In genomic region chr11:67267188-67268035, GRCh38 we compare ENCODE assay signal across 1 cellular context.
TF ChIP-seq lines count a peak whose summit lies in the region.

No MANE protein-coding gene starts in this region.

TF ChIP-seq in SK-N-SH treated with all-trans-retinoic acid at 6 μM for 48 hours, 23 proteins besides CTCF, POLR2A, EP300 and RAD21 (continued from another document):
- TF ChIP-seq, protein P1, sequence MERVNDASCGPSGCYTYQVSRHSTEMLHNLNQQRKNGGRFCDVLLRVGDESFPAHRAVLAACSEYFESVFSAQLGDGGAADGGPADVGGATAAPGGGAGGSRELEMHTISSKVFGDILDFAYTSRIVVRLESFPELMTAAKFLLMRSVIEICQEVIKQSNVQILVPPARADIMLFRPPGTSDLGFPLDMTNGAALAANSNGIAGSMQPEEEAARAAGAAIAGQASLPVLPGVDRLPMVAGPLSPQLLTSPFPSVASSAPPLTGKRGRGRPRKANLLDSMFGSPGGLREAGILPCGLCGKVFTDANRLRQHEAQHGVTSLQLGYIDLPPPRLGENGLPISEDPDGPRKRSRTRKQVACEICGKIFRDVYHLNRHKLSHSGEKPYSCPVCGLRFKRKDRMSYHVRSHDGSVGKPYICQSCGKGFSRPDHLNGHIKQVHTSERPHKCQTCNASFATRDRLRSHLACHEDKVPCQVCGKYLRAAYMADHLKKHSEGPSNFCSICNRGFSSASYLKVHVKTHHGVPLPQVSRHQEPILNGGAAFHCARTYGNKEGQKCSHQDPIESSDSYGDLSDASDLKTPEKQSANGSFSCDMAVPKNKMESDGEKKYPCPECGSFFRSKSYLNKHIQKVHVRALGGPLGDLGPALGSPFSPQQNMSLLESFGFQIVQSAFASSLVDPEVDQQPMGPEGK (CRISPR knock-in tag; IDR thresholded peaks at IDR 0.05; ENCODE audit: borderline replicate concordance): no peak
- TF ChIP-seq GLIS3 (CRISPR knock-in tag; IDR thresholded peaks at IDR 0.05): no peak
- TF ChIP-seq, protein P2, sequence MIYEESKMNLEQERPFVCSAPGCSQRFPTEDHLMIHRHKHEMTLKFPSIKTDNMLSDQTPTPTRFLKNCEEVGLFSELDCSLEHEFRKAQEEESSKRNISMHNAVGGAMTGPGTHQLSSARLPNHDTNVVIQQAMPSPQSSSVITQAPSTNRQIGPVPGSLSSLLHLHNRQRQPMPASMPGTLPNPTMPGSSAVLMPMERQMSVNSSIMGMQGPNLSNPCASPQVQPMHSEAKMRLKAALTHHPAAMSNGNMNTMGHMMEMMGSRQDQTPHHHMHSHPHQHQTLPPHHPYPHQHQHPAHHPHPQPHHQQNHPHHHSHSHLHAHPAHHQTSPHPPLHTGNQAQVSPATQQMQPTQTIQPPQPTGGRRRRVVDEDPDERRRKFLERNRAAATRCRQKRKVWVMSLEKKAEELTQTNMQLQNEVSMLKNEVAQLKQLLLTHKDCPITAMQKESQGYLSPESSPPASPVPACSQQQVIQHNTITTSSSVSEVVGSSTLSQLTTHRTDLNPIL (CRISPR knock-in tag; IDR thresholded peaks at IDR 0.05; ENCODE audit: low read depth): no peak
- TF ChIP-seq ZC3H10 (CRISPR knock-in tag; IDR thresholded peaks at IDR 0.05): no peak
- TF ChIP-seq ZNF70 (CRISPR knock-in tag; IDR thresholded peaks at IDR 0.05): no peak
- no peak for TF ChIP-seq RARB (CRISPR knock-in tag; IDR thresholded peaks at IDR 0.05)
- no peak for TF ChIP-seq ARNTL (CRISPR knock-in tag; IDR thresholded peaks at IDR 0.05; ENCODE audit: borderline replicate concordance, low read depth)
- no peak for TF ChIP-seq OSR1 (CRISPR knock-in tag; IDR thresholded peaks at IDR 0.05)
